Comparison of ENCODE assay signal across 1 cellular context in the genomic region with DNA sequence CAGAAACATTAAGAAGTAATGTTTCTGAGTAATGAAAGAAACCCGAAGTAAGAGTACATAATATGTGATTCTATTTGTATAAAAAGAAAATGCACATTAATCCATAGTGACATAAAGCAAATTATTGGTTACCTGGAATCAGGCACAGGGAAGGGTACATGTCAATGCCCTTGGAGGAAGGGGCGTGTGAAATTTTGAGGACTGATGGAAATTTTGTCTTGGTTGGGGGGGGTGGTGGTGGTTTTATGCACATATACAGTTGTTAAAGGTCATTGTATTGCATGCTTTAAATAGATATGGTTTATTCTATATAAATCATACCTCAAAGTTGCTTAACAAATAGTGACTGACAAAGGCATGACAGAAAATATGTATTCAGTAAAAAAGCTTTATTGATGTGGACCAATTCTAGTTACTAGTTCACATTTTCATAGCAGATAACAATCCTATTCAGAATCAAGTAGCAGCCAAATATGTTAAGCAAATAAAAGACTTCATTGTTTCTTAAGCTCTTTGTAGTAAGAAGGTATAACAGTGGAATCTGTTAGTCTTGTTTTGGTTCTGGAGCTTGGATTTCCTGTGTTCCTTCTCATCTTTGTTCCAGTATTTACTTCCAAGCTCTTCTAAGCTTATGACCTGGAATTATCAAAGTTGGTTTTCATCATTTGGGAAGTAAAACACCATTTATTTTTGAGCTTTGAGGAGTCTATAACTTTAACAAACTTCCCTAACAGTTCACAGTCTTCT.
TF ChIP-seq lines count a peak whose summit lies in the region.

No MANE protein-coding gene starts in this region.

TF ChIP-seq in IMR-90, 13 proteins besides CTCF, POLR2A, EP300 and RAD21:
- TF ChIP-seq CHD1 (IDR thresholded peaks at IDR 0.05; ENCODE audit: low read depth, low read length) = no peak
- TF ChIP-seq NFE2L2 (IDR thresholded peaks at IDR 0.05; ENCODE audit: low read depth, low read length) = no peak
- TF ChIP-seq, protein P1, sequence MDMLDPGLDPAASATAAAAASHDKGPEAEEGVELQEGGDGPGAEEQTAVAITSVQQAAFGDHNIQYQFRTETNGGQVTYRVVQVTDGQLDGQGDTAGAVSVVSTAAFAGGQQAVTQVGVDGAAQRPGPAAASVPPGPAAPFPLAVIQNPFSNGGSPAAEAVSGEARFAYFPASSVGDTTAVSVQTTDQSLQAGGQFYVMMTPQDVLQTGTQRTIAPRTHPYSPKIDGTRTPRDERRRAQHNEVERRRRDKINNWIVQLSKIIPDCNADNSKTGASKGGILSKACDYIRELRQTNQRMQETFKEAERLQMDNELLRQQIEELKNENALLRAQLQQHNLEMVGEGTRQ (IDR thresholded peaks at IDR 0.05; ENCODE audit: low read depth, low read length) = no peak
- TF ChIP-seq SMC3 (IDR thresholded peaks at IDR 0.05; ENCODE audit: low read depth, low read length) = no peak
- TF ChIP-seq, protein P2, sequence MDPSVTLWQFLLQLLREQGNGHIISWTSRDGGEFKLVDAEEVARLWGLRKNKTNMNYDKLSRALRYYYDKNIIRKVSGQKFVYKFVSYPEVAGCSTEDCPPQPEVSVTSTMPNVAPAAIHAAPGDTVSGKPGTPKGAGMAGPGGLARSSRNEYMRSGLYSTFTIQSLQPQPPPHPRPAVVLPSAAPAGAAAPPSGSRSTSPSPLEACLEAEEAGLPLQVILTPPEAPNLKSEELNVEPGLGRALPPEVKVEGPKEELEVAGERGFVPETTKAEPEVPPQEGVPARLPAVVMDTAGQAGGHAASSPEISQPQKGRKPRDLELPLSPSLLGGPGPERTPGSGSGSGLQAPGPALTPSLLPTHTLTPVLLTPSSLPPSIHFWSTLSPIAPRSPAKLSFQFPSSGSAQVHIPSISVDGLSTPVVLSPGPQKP (IDR thresholded peaks at IDR 0.05; ENCODE audit: borderline replicate concordance, low read depth, low read length) = no peak
- no peak for TF ChIP-seq RFX5 (IDR thresholded peaks at IDR 0.05; ENCODE audit: low read depth, low read length)
